In genomic region chr16:13780841-13781553, GRCh38 we compare ENCODE assay signal across 17 cellular contexts.
A peak's percentile ranks its signal among the peaks of the same experiment; 100 is the strongest.
DNase-seq lines count a peak whose midpoint lies in the region; ATAC-seq and TF ChIP-seq lines count a peak whose summit lies in the region.
"Had no signal": no experiment of that assay in that cellular context is flagged by ENCODE, and none has a peak within 500 bp of the region (broad histone marks: within the 10 kb centered on the region; RNA-seq: fewer than 3 reads in every experiment).

No MANE protein-coding gene starts in this region.

- peak overlapping the region; percentile 86 for H2AFZ ChIP-seq in GM23338

- in situ Hi-C loops in KBM-7 (cut with MboI; ENCODE audit: low pct_unique_long_range_greater_than_20kb, low sequenced_read_pairs): no loop called here

- H3K9ac ChIP-seq in iPS-20b (ENCODE audit: low read depth, low read length): no peak overlapping the region

- H3K9me3 Mint-ChIP-seq in GM23338 (peaks cover 11% of the 10 kb centered on the region), nephron (peaks cover 9% of the 10 kb centered on the region)
- peaks cover 11% of the 10 kb centered on the region for H3K9me3 Mint-ChIP-seq in activated CD4-positive, alpha-beta memory T cell treated with anti-CD3 and anti-CD28 coated beads, Interleukin-2, amount 10 ng/mL, durations not matched to agents 7 days and 5 days

- H3K4me2 ChIP-seq in GM23338: peak overlapping the region; percentile 57; the same call in 1 of the 2 replicates

- CTCF ChIA-PET in activated CD4-positive, alpha-beta memory T cell treated with anti-CD3 and anti-CD28 coated beads, Interleukin-2, amount 10 ng/mL, durations not matched to agents 7 days and 5 days (lab: Charles Lee): no interaction called here

- H3K27ac Mint-ChIP-seq in GM23338 (peak overlapping the region; percentile 83), nephron (peak overlapping the region; percentile 75 to 94 (median 78))
- no peak overlapping the region for H3K27ac Mint-ChIP-seq in activated CD4-positive, alpha-beta memory T cell treated with anti-CD3 and anti-CD28 coated beads, Interleukin-2, amount 10 ng/mL, durations not matched to agents 7 days and 5 days

- H3K9me3 ChIP-seq in SJCRH30 (replicated peaks) (no peaks in the 10 kb centered on the region), iPS-20b (ENCODE audit: insufficient read depth, low read depth, low read length) (peaks cover 2% of the 10 kb centered on the region; the same call in 1 of the 2 replicates)
- H3K9me3 ChIP-seq: SJSA1 had no signal

- no peaks in the 10 kb centered on the region for H3F3A ChIP-seq in GM23338 (replicated peaks; ENCODE audit: low read depth)

- TF ChIP-seq CTCF in GM23338 (conservative IDR thresholded peaks at IDR 0.05; ENCODE audit: low read depth in 2 of 2) (no peak), nephron (IDR thresholded peaks at IDR 0.05; ENCODE audit: unreplicated experiment in 3 of 3) (no peak)

- ATAC-seq in GM23338: no peak
- ATAC-seq in GM21786 (IDR thresholded peaks at IDR 0.05; ENCODE audit: unreplicated experiment): no peak
- ATAC-seq: GM12878 had no signal

- 0 out of 3 replicates have a peak, but pooled peaks cover under 1% of the 10 kb centered on the region for H3K36me3 Mint-ChIP-seq in GM23338 (ENCODE audit: low read depth)
- no peaks in the 10 kb centered on the region for H3K36me3 Mint-ChIP-seq in nephron (ENCODE audit: low read depth)
- no peaks in the 10 kb centered on the region for H3K36me3 Mint-ChIP-seq in activated CD4-positive, alpha-beta memory T cell treated with anti-CD3 and anti-CD28 coated beads, Interleukin-2, amount 10 ng/mL, durations not matched to agents 7 days and 5 days (ENCODE audit: low read depth)

- H3K27ac ChIP-seq in GM23338 (ENCODE audit: low read depth): no peak overlapping the region
- peak overlapping the region; percentile 44 for H3K27ac ChIP-seq in SJCRH30
- no peak overlapping the region for H3K27ac ChIP-seq in iPS-20b (ENCODE audit: low read length)
- H3K27ac ChIP-seq: C4-2B, SJSA1 had no signal

- H3K27me3 Mint-ChIP-seq in GM23338 (ENCODE audit: insufficient read depth, low read depth, poor library complexity) (no peaks in the 10 kb centered on the region), nephron (ENCODE audit: low read depth) (peaks cover 3% of the 10 kb centered on the region)
- no peaks in the 10 kb centered on the region for H3K27me3 Mint-ChIP-seq in activated CD4-positive, alpha-beta memory T cell treated with anti-CD3 and anti-CD28 coated beads, Interleukin-2, amount 10 ng/mL, durations not matched to agents 7 days and 5 days

- H3K36me3 ChIP-seq in GM23338 (ENCODE audit: insufficient read depth) (no peaks in the 10 kb centered on the region), SJCRH30 (no peaks in the 10 kb centered on the region), iPS-20b (ENCODE audit: insufficient read depth, low read depth, low read length) (no peaks in the 10 kb centered on the region)
- H3K36me3 ChIP-seq: SJSA1 had no signal

- H3K4me1 Mint-ChIP-seq in GM23338 (peaks cover 18% of the 10 kb centered on the region), nephron (peaks cover 22% of the 10 kb centered on the region)
- no peaks in the 10 kb centered on the region for H3K4me1 Mint-ChIP-seq in activated CD4-positive, alpha-beta memory T cell treated with anti-CD3 and anti-CD28 coated beads, Interleukin-2, amount 10 ng/mL, durations not matched to agents 7 days and 5 days

- no peak overlapping the region for H3K4me3 ChIP-seq in GM23338
- no peak overlapping the region for H3K4me3 ChIP-seq in SJCRH30
- peak overlapping the region; percentile 42; the same call in 1 of the 2 replicates for H3K4me3 ChIP-seq in iPS-20b (ENCODE audit: low read length)
- H3K4me3 ChIP-seq: GM12878, SJSA1 had no signal

- H3K4me3 Mint-ChIP-seq in GM23338: peak overlapping the region; percentile 15; the same call in 1 of the 3 replicates
- H3K4me3 Mint-ChIP-seq in nephron: peak overlapping the region; percentile 1 to 20 (median 3)
- H3K4me3 Mint-ChIP-seq in activated CD4-positive, alpha-beta memory T cell treated with anti-CD3 and anti-CD28 coated beads, Interleukin-2, amount 10 ng/mL, durations not matched to agents 7 days and 5 days: no peak overlapping the region

- no peaks in the 10 kb centered on the region for H3K27me3 ChIP-seq in GM23338 (ENCODE audit: insufficient read depth)
- no peaks in the 10 kb centered on the region for H3K27me3 ChIP-seq in SJCRH30
- no peaks in the 10 kb centered on the region for H3K27me3 ChIP-seq in iPS-20b (ENCODE audit: insufficient read depth, low read length)
- H3K27me3 ChIP-seq: SJSA1 had no signal

- POLR2A ChIA-PET in activated CD4-positive, alpha-beta memory T cell treated with anti-CD3 and anti-CD28 coated beads, Interleukin-2, amount 10 ng/mL, durations not matched to agents 7 days and 5 days (lab: Charles Lee): no interaction called here

- DNase-seq in GM23338 (ENCODE audit: low spot score) (no peak), SJCRH30 (peak; percentile 14 to 40), KBM-7 (no peak)
- DNase-seq in activated CD4-positive, alpha-beta memory T cell treated with anti-CD3 and anti-CD28 coated beads, Interleukin-2, amount 10 ng/mL, durations not matched to agents 7 days and 5 days: no peak
- no peak for DNase-seq in activated CD4-positive, alpha-beta T cell treated with anti-CD3 and anti-CD28 coated beads for 4 hours
- DNase-seq: COR-L47, DMS53, Kasumi-1, NCI-H1417 treated with DMSO at 0.1 percent for 48 hours, NCI-H2029, RPMI8226 had no signal

- H3K79me2 ChIP-seq in GM23338 (replicated peaks; ENCODE audit: insufficient read depth): no peaks in the 10 kb centered on the region

- no peaks in the 10 kb centered on the region for H3K9me2 ChIP-seq in GM23338 (ENCODE audit: insufficient read depth)

- H3K4me1 ChIP-seq in GM23338 (ENCODE audit: insufficient read depth): peaks cover 8% of the 10 kb centered on the region
- peaks cover 9% of the 10 kb centered on the region; the same call in 1 of the 2 replicates for H3K4me1 ChIP-seq in SJCRH30
- peaks cover 9% of the 10 kb centered on the region; the same call in 1 of the 2 replicates for H3K4me1 ChIP-seq in iPS-20b (ENCODE audit: insufficient read depth, low read length)
- H3K4me1 ChIP-seq: SJSA1 had no signal

- no peaks in the 10 kb centered on the region for H4K20me1 ChIP-seq in GM23338 (replicated peaks; ENCODE audit: insufficient read depth)

TF ChIP-seq in GM23338, 12 proteins besides CTCF, POLR2A, EP300 and RAD21 (continues in another document):
- TF ChIP-seq REST (IDR thresholded peaks at IDR 0.05; ENCODE audit: unreplicated experiment): no peak
- TF ChIP-seq ZNF114 (CRISPR knock-in tag; IDR thresholded peaks at IDR 0.05): no peak
- TF ChIP-seq ETS1 (IDR thresholded peaks at IDR 0.05): no peak
- no peak for TF ChIP-seq EZH2 (IDR thresholded peaks at IDR 0.05; ENCODE audit: low read depth, unreplicated experiment)
- TF ChIP-seq CREB1 (CRISPR knock-in tag; IDR thresholded peaks at IDR 0.05; ENCODE audit: low read depth): no peak
- no peak for TF ChIP-seq STAT1 (IDR thresholded peaks at IDR 0.05; ENCODE audit: unreplicated experiment)
- no peak for TF ChIP-seq ZNF331 (CRISPR knock-in tag; IDR thresholded peaks at IDR 0.05; ENCODE audit: low read depth)

Comparison
In these comparisons a context has a peak if more than half of its experiments do, and no peak if none do; other contexts are left out.
1. DNase-seq: peak in SJCRH30 (2 of 2); none in GM23338 (single experiment), KBM-7 (single experiment), activated CD4-positive, alpha-beta memory T cell treated with anti-CD3 and anti-CD28 coated beads, Interleukin-2, amount 10 ng/mL, durations not matched to agents 7 days and 5 days (single experiment) and activated CD4-positive, alpha-beta T cell treated with anti-CD3 and anti-CD28 coated beads for 4 hours (0 of 2).